Comparison of ENCODE assay signal across 21 cellular contexts in the genomic region with DNA sequence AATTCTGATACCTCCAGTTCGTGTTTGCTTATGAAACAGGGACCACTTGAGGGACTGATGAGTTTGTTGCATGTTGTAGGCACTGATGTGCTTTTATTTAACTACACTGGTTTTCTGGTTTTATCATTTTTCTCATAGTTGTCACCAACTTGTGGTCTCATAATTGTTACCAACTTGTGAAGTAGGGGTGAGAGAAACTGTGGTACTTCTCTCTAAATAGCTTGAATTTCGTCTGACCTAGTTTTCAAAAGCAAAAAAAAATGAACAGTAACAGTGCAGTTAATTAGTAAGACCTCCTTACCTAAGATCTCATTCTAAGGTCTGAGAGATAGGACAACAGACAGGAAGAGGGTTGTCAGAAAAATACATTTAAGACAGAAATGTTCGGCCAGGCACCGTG.
DNase-seq lines count a peak whose midpoint lies in the region; ATAC-seq lines count a peak whose summit lies in the region.
"Had no signal": no experiment of that assay in that cellular context is flagged by ENCODE, and none has a peak within 500 bp of the region (broad histone marks: within the 10 kb centered on the region; RNA-seq: fewer than 3 reads in every experiment).

No MANE protein-coding gene starts in this region.

- H3K4me3 Mint-ChIP-seq in activated naive CD4-positive, alpha-beta T cell treated with anti-CD3 and anti-CD28 coated beads, Interleukin-2, amount 50 U/mL, for 24 hours: peak overlapping the region; percentile 34
- peak overlapping the region; percentile 3 to 72 (median 54) for H3K4me3 Mint-ChIP-seq in CD8-positive, alpha-beta memory T cell
- H3K4me3 Mint-ChIP-seq in effector memory CD8-positive, alpha-beta T cell: peak overlapping the region; percentile 51 to 73
- peak overlapping the region; percentile 33 for H3K4me3 Mint-ChIP-seq in natural killer cell treated with Interleukin-12 subunit alpha and Interleukin-12 subunit beta and Interleukin-15 and Interleukin-18, amount 100 ng/mL, for 72 hours
- H3K4me3 Mint-ChIP-seq: CD14-positive monocyte, IgD-negative memory B cell had no signal

- POLR2A ChIA-PET in CD8-positive, alpha-beta memory T cell (lab: Charles Lee): interaction anchor here (0.6 kb wide), 1 partner anchor 32 kb away, joined by 5 read pairs; no protein-coding TSS in a partner anchor

- H3K27me3 Mint-ChIP-seq in activated naive CD4-positive, alpha-beta T cell treated with anti-CD3 and anti-CD28 coated beads, Interleukin-2, amount 50 U/mL, for 24 hours: no peaks in the 10 kb centered on the region
- H3K27me3 Mint-ChIP-seq in CD8-positive, alpha-beta memory T cell: no peaks in the 10 kb centered on the region
- H3K27me3 Mint-ChIP-seq in effector memory CD8-positive, alpha-beta T cell: no peaks in the 10 kb centered on the region
- no peaks in the 10 kb centered on the region for H3K27me3 Mint-ChIP-seq in natural killer cell treated with Interleukin-12 subunit alpha and Interleukin-12 subunit beta and Interleukin-15 and Interleukin-18, amount 100 ng/mL, for 72 hours
- H3K27me3 Mint-ChIP-seq: CD4-positive, alpha-beta memory T cell; IgD-negative memory B cell had no signal

- H3K9me3 ChIP-seq in CD8-positive, alpha-beta memory T cell (ENCODE audit: low read length): no peaks in the 10 kb centered on the region
- H3K9me3 ChIP-seq: BLaER1, HAP-1 had no signal

- H3K27ac Mint-ChIP-seq in activated naive CD4-positive, alpha-beta T cell treated with anti-CD3 and anti-CD28 coated beads, Interleukin-2, amount 50 U/mL, for 24 hours: peak overlapping the region; percentile 19
- H3K27ac Mint-ChIP-seq in activated naive CD4-positive, alpha-beta T cell treated with anti-CD3 and anti-CD28 coated beads, Interleukin-2, amount 50 U/mL, for 72 hours: no peak overlapping the region
- H3K27ac Mint-ChIP-seq in CD8-positive, alpha-beta memory T cell: peak overlapping the region; percentile 24 to 97 (median 88)
- H3K27ac Mint-ChIP-seq in effector memory CD8-positive, alpha-beta T cell: peak overlapping the region; percentile 66 to 87
- H3K27ac Mint-ChIP-seq in natural killer cell treated with Interleukin-12 subunit alpha and Interleukin-12 subunit beta and Interleukin-15 and Interleukin-18, amount 100 ng/mL, for 72 hours: peak overlapping the region; percentile 9 to 84
- H3K27ac Mint-ChIP-seq: CD14-positive monocyte, IgD-negative memory B cell had no signal

- H3K4me1 Mint-ChIP-seq in activated naive CD4-positive, alpha-beta T cell treated with anti-CD3 and anti-CD28 coated beads, Interleukin-2, amount 50 U/mL, for 24 hours: peaks cover 21% of the 10 kb centered on the region
- H3K4me1 Mint-ChIP-seq in CD8-positive, alpha-beta memory T cell: peaks cover 34 to 55% (median 55%) of the 10 kb centered on the region in 3 donors
- peaks cover 25 to 26% of the 10 kb centered on the region in 2 donors for H3K4me1 Mint-ChIP-seq in effector memory CD8-positive, alpha-beta T cell (ENCODE audit: low read depth in 2 of 2)
- peaks cover 33 to 50% of the 10 kb centered on the region in 2 donors for H3K4me1 Mint-ChIP-seq in natural killer cell treated with Interleukin-12 subunit alpha and Interleukin-12 subunit beta and Interleukin-15 and Interleukin-18, amount 100 ng/mL, for 72 hours (ENCODE audit: low read depth in 2 of 2)

- H3K9me3 Mint-ChIP-seq in activated naive CD4-positive, alpha-beta T cell treated with anti-CD3 and anti-CD28 coated beads, Interleukin-2, amount 50 U/mL, for 24 hours: no peaks in the 10 kb centered on the region
- H3K9me3 Mint-ChIP-seq in activated naive CD4-positive, alpha-beta T cell treated with anti-CD3 and anti-CD28 coated beads, Interleukin-2, amount 50 U/mL, for 72 hours: no peaks in the 10 kb centered on the region
- H3K9me3 Mint-ChIP-seq in CD8-positive, alpha-beta memory T cell: no peaks in the 10 kb centered on the region
- no peaks in the 10 kb centered on the region for H3K9me3 Mint-ChIP-seq in effector memory CD8-positive, alpha-beta T cell
- H3K9me3 Mint-ChIP-seq in natural killer cell treated with Interleukin-12 subunit alpha and Interleukin-12 subunit beta and Interleukin-15 and Interleukin-18, amount 100 ng/mL, for 72 hours: no peaks in the 10 kb centered on the region
- H3K9me3 Mint-ChIP-seq: CD14-positive monocyte; CD4-positive, alpha-beta memory T cell; IgD-negative memory B cell had no signal

- H3K4me1 ChIP-seq in CD8-positive, alpha-beta memory T cell (ENCODE audit: insufficient read depth, low read length): no peaks in the 10 kb centered on the region
- H3K4me1 ChIP-seq: BLaER1, HAP-1 had no signal

- no peak for DNase-seq in activated naive CD4-positive, alpha-beta T cell treated with anti-CD3 and anti-CD28 coated beads, Interleukin-2, amount 50 U/mL, for 72 hours (ENCODE audit: low spot score in 2 of 2)
- peak in 1 of 5 donors; percentile 12 for DNase-seq in CD8-positive, alpha-beta memory T cell
- no peak for DNase-seq in effector memory CD8-positive, alpha-beta T cell
- no peak for DNase-seq in natural killer cell treated with Interleukin-12 subunit alpha and Interleukin-12 subunit beta and Interleukin-15 and Interleukin-18, amount 100 ng/mL, for 72 hours (ENCODE audit: low spot score)
- DNase-seq in hippocampal formation (lab: John Stamatoyannopoulos, UW): no peak
- DNase-seq: 8988T; CD4-positive, alpha-beta memory T cell; COR-L47; DMS 273 treated with DMSO at 0.1 percent for 48 hours; DMS53; DND-41; EL; GM23248 had no signal

- no peaks in the 10 kb centered on the region for H3K36me3 ChIP-seq in CD8-positive, alpha-beta memory T cell (ENCODE audit: insufficient read depth, low read length)
- H3K36me3 ChIP-seq: BLaER1, HAP-1 had no signal

- no peak overlapping the region for H3K27ac ChIP-seq in CD8-positive, alpha-beta memory T cell (ENCODE audit: low read depth, low read length)
- H3K27ac ChIP-seq: BLaER1, GM23248 had no signal

- no peaks in the 10 kb centered on the region for H3K27me3 ChIP-seq in CD8-positive, alpha-beta memory T cell (ENCODE audit: insufficient read depth, low read length, poor library complexity, severe bottlenecking)
- H3K27me3 ChIP-seq: BLaER1 had no signal

- no peaks in the 10 kb centered on the region for H3K36me3 Mint-ChIP-seq in activated naive CD4-positive, alpha-beta T cell treated with anti-CD3 and anti-CD28 coated beads, Interleukin-2, amount 50 U/mL, for 24 hours
- no peaks in the 10 kb centered on the region for H3K36me3 Mint-ChIP-seq in activated naive CD4-positive, alpha-beta T cell treated with anti-CD3 and anti-CD28 coated beads, Interleukin-2, amount 50 U/mL, for 72 hours
- H3K36me3 Mint-ChIP-seq in CD8-positive, alpha-beta memory T cell: peaks cover 0 to 3% (median 0%) of the 10 kb centered on the region in 3 donors
- peaks cover 12% of the 10 kb centered on the region for H3K36me3 Mint-ChIP-seq in effector memory CD8-positive, alpha-beta T cell (ENCODE audit: insufficient read depth)
- H3K36me3 Mint-ChIP-seq in natural killer cell treated with Interleukin-12 subunit alpha and Interleukin-12 subunit beta and Interleukin-15 and Interleukin-18, amount 100 ng/mL, for 72 hours: no peaks in the 10 kb centered on the region
- H3K36me3 Mint-ChIP-seq: CD14-positive monocyte, IgD-negative memory B cell had no signal

- no peak for ATAC-seq in activated naive CD4-positive, alpha-beta T cell treated with anti-CD3 and anti-CD28 coated beads, Interleukin-2, amount 50 U/mL, for 72 hours
- peak; percentile 82 for ATAC-seq in effector memory CD8-positive, alpha-beta T cell (replicated peaks)
- ATAC-seq in natural killer cell treated with Interleukin-12 subunit alpha and Interleukin-12 subunit beta and Interleukin-15 and Interleukin-18, amount 100 ng/mL, for 72 hours: peak in 1 of 2 donors; percentile 36
- ATAC-seq in HG02623 (IDR thresholded peaks at IDR 0.05; ENCODE audit: unreplicated experiment): no peak
- no peak for ATAC-seq in HG03457 (IDR thresholded peaks at IDR 0.05; ENCODE audit: unreplicated experiment)
- ATAC-seq: HepG2 had no signal

- CTCF ChIA-PET in CD8-positive, alpha-beta memory T cell (lab: Charles Lee): no interaction called here

- no peak overlapping the region for H3K4me3 ChIP-seq in CD8-positive, alpha-beta memory T cell (ENCODE audit: low read length)
- H3K4me3 ChIP-seq: BLaER1, GM23248, HAP-1 had no signal

Comparison
In these comparisons a context has a peak if more than half of its experiments do, and no peak if none do; other contexts are left out.
1. H3K27ac Mint-ChIP-seq: peak in activated naive CD4-positive, alpha-beta T cell treated with anti-CD3 and anti-CD28 coated beads, Interleukin-2, amount 50 U/mL, for 24 hours (single experiment), CD8-positive, alpha-beta memory T cell (8 of 8), effector memory CD8-positive, alpha-beta T cell (2 of 2) and natural killer cell treated with Interleukin-12 subunit alpha and Interleukin-12 subunit beta and Interleukin-15 and Interleukin-18, amount 100 ng/mL, for 72 hours (2 of 2); none in activated naive CD4-positive, alpha-beta T cell treated with anti-CD3 and anti-CD28 coated beads, Interleukin-2, amount 50 U/mL, for 72 hours (0 of 2).
2. Peak in every context shown above with its lines, with median percentiles within 50 percentile points of each other: H3K4me3 Mint-ChIP-seq.